In genomic region chr6:2733324-2733723, GRCh38 we compare ENCODE assay signal across 9 cellular contexts. TPM values are rescaled to one million over a fixed set of nuclear protein-coding genes. Genes with fewer than 3 reads are reported as not detected.
DNase-seq lines count a peak whose midpoint lies in the region; ATAC-seq and TF ChIP-seq lines count a peak whose summit lies in the region.
"Had no signal": no experiment of that assay in that cellular context is flagged by ENCODE, and none has a peak within 500 bp of the region (broad histone marks: within the 10 kb centered on the region; RNA-seq: fewer than 3 reads in every experiment).

No MANE protein-coding gene starts in this region.

- intact Hi-C loops in head of caudate nucleus (cut with DNase I) = no loop called here

- H3K4me1 Mint-ChIP-seq in stimulated activated memory B cell treated with anti-CD40 and anti-IgM and Interleukin-4, amounts not matched to agents 10 μg/mL and 1 μg/mL and 100 μg/mL, for 72 hours = peaks cover 10% of the 10 kb centered on the region
- H3K4me1 Mint-ChIP-seq in WTC11 = peaks cover 67% of the 10 kb centered on the region

- peak overlapping the region; percentile 88 for H3K27ac Mint-ChIP-seq in stimulated activated memory B cell treated with anti-CD40 and anti-IgM and Interleukin-4, amounts not matched to agents 10 μg/mL and 1 μg/mL and 100 μg/mL, for 72 hours
- H3K27ac Mint-ChIP-seq in WTC11 = no peak overlapping the region

- ATAC-seq in GM18909 (IDR thresholded peaks at IDR 0.05; ENCODE audit: poor library complexity, unreplicated experiment) = peak; percentile 93
- ATAC-seq in HG02973 (IDR thresholded peaks at IDR 0.05; ENCODE audit: unreplicated experiment) = peak; percentile 84
- ATAC-seq in stimulated activated memory B cell treated with anti-CD40 and anti-IgM and Interleukin-4, amounts not matched to agents 10 μg/mL and 1 μg/mL and 100 μg/mL, for 72 hours = peak; percentile 99
- no peak for ATAC-seq in WTC11
- ATAC-seq: Panc1 had no signal

- no peaks in the 10 kb centered on the region for H3K36me3 Mint-ChIP-seq in stimulated activated memory B cell treated with anti-CD40 and anti-IgM and Interleukin-4, amounts not matched to agents 10 μg/mL and 1 μg/mL and 100 μg/mL, for 72 hours
- H3K36me3 Mint-ChIP-seq in WTC11 = no peaks in the 10 kb centered on the region

- H3K9me3 Mint-ChIP-seq in stimulated activated memory B cell treated with anti-CD40 and anti-IgM and Interleukin-4, amounts not matched to agents 10 μg/mL and 1 μg/mL and 100 μg/mL, for 72 hours = no peaks in the 10 kb centered on the region
- no peaks in the 10 kb centered on the region for H3K9me3 Mint-ChIP-seq in WTC11

- TF ChIP-seq CTCF in WTC11 (IDR thresholded peaks at IDR 0.05) = no peak

- H3K36me3 ChIP-seq in MG63 = no peaks in the 10 kb centered on the region

- H3K4me3 ChIP-seq in MG63 = no peak overlapping the region

- no peaks in the 10 kb centered on the region for H3K9me3 ChIP-seq in MG63

- POLR2A ChIA-PET in WTC11 (lab: Charles Lee) = no interaction called here

- DNase-seq in SIG-M5 treated with dmso at 0.1 percent for 504 hours (lab: John Stamatoyannopoulos, UW; ENCODE audit: unreplicated experiment) = peak; percentile 88
- peak in 36 of 42 donors; percentile 17 to 75 (median 51) for DNase-seq in head of caudate nucleus
- no peak for DNase-seq in WTC11 (ENCODE audit: low spot score)
- no peak for DNase-seq in activated effector memory CD4-positive, alpha-beta T cell treated with anti-CD3 and anti-CD28 coated beads, Interleukin-2, amount 50 U/mL, for 16 hours
- no peak for DNase-seq in MG63

- CTCF ChIA-PET in WTC11 (lab: Charles Lee) = interaction anchor here (2.0 kb wide), 1 partner anchor 16 kb away, joined by 7 read pairs; no protein-coding TSS in a partner anchor

- peaks cover 11% of the 10 kb centered on the region for H3K27me3 Mint-ChIP-seq in stimulated activated memory B cell treated with anti-CD40 and anti-IgM and Interleukin-4, amounts not matched to agents 10 μg/mL and 1 μg/mL and 100 μg/mL, for 72 hours
- peaks cover 2% of the 10 kb centered on the region; the same call in 1 of the 2 replicates for H3K27me3 Mint-ChIP-seq in WTC11 (ENCODE audit: low read depth)

- H3K4me3 Mint-ChIP-seq in stimulated activated memory B cell treated with anti-CD40 and anti-IgM and Interleukin-4, amounts not matched to agents 10 μg/mL and 1 μg/mL and 100 μg/mL, for 72 hours = no peak overlapping the region
- no peak overlapping the region for H3K4me3 Mint-ChIP-seq in WTC11

- H3K27me3 ChIP-seq in MG63 = no peaks in the 10 kb centered on the region

TF ChIP-seq in WTC11, 78 proteins besides CTCF, POLR2A, EP300 and RAD21 (continues in another document):
- TF ChIP-seq ESRRA (CRISPR knock-in tag; IDR thresholded peaks at IDR 0.05; ENCODE audit: borderline replicate concordance) (no peak), CDX4 (CRISPR knock-in tag; IDR thresholded peaks at IDR 0.05; ENCODE audit: borderline replicate concordance) (no peak), RELA (CRISPR knock-in tag; IDR thresholded peaks at IDR 0.05; ENCODE audit: borderline replicate concordance) (no peak), CREB1 (CRISPR knock-in tag; IDR thresholded peaks at IDR 0.05) (no peak), ZNF423 (CRISPR knock-in tag; IDR thresholded peaks at IDR 0.05) (no peak), ZNF416 (CRISPR knock-in tag; IDR thresholded peaks at IDR 0.05) (no peak), ATF2 (CRISPR knock-in tag; IDR thresholded peaks at IDR 0.05; ENCODE audit: borderline replicate concordance, low read depth) (no peak), ELF4 (CRISPR knock-in tag; IDR thresholded peaks at IDR 0.05; ENCODE audit: low read depth) (no peak), NFATC4 (CRISPR knock-in tag; IDR thresholded peaks at IDR 0.05) (no peak), AFF4 (CRISPR knock-in tag; IDR thresholded peaks at IDR 0.05; ENCODE audit: borderline replicate concordance) (no peak), AR (CRISPR knock-in tag; IDR thresholded peaks at IDR 0.05) (no peak), ATF6 (CRISPR knock-in tag; IDR thresholded peaks at IDR 0.05) (no peak)

RNA-seq across cellular contexts. Expression of gene MYLK4, which starts 17.4 kb away (rescaled TPM):
- 0.05 to 0.13 TPM (median 0.11 TPM) in 3 replicates for total RNA-seq in WTC11 (2021)
- total RNA-seq in MG63 (2014; rRNA removed; shearing (Covaris generic); ENCODE audit: low replicate concordance) = not detected in 2 replicates

RNA-seq across cellular contexts. Expression of gene WRNIP1, which starts 31.9 kb away (rescaled TPM):
- 33.8 to 36.3 TPM (median 36.2 TPM) in 3 replicates for total RNA-seq in WTC11 (2021)
- 41.7 and 53.3 TPM in 2 replicates for total RNA-seq in MG63 (2014; rRNA removed; shearing (Covaris generic); ENCODE audit: low replicate concordance)

Comparison
In these comparisons a context has a peak if more than half of its experiments do, and no peak if none do; other contexts are left out.
1. DNase-seq: peak in SIG-M5 treated with dmso at 0.1 percent for 504 hours (single experiment) and head of caudate nucleus (36 of 42); none in WTC11 (single experiment), activated effector memory CD4-positive, alpha-beta T cell treated with anti-CD3 and anti-CD28 coated beads, Interleukin-2, amount 50 U/mL, for 16 hours (single experiment) and MG63 (single experiment).